In genomic region chr6:142935553-142936517, GRCh38 we compare ENCODE assay signal across 9 cellular contexts. TPM values are rescaled to one million over a fixed set of nuclear protein-coding genes. Genes with fewer than 3 reads are reported as not detected.
DNase-seq lines count a peak whose midpoint lies in the region; ATAC-seq lines count a peak whose summit lies in the region.
"Had no signal": no experiment of that assay in that cellular context is flagged by ENCODE, and none has a peak within 500 bp of the region (broad histone marks: within the 10 kb centered on the region; RNA-seq: fewer than 3 reads in every experiment).

No MANE protein-coding gene starts in this region.

- peaks cover 31% of the 10 kb centered on the region for H3K36me3 Mint-ChIP-seq in activated T-helper 1 cell treated with anti-CD3 and anti-CD28 coated beads, Interleukin-12 subunit alpha, Interleukin-12 subunit beta, Interleukin-2, Interleukin-4 antibody, amounts not matched to agents 30 ng/mL and 10 ng/mL and 1 ng/mL, durations not matched to agents 14 hours and 24 hours and 36 hours (ENCODE audit: low read depth)

- H3K27ac Mint-ChIP-seq in activated T-helper 1 cell treated with anti-CD3 and anti-CD28 coated beads, Interleukin-12 subunit alpha, Interleukin-12 subunit beta, Interleukin-2, Interleukin-4 antibody, amounts not matched to agents 30 ng/mL and 10 ng/mL and 1 ng/mL, durations not matched to agents 14 hours and 24 hours and 36 hours: peak overlapping the region; percentile 82

- H3K27me3 Mint-ChIP-seq in activated T-helper 1 cell treated with anti-CD3 and anti-CD28 coated beads, Interleukin-12 subunit alpha, Interleukin-12 subunit beta, Interleukin-2, Interleukin-4 antibody, amounts not matched to agents 30 ng/mL and 10 ng/mL and 1 ng/mL, durations not matched to agents 14 hours and 24 hours and 36 hours (ENCODE audit: insufficient read depth): no peaks in the 10 kb centered on the region

- in situ Hi-C loops in ACHN (cut with HindIII; ENCODE audit: low pct_ligation_motif_present, low pct_unique_long_range_greater_than_20kb, low sequenced_read_pairs): no loop called here

- H3K4me3 Mint-ChIP-seq in activated T-helper 1 cell treated with anti-CD3 and anti-CD28 coated beads, Interleukin-12 subunit alpha, Interleukin-12 subunit beta, Interleukin-2, Interleukin-4 antibody, amounts not matched to agents 30 ng/mL and 10 ng/mL and 1 ng/mL, durations not matched to agents 14 hours and 24 hours and 36 hours: peak overlapping the region; percentile 61

- intact Hi-C loops in activated T-helper 1 cell treated with anti-CD3 and anti-CD28 coated beads, Interleukin-12 subunit alpha, Interleukin-12 subunit beta, Interleukin-2, Interleukin-4 antibody, amounts not matched to agents 30 ng/mL and 10 ng/mL and 1 ng/mL, durations not matched to agents 14 hours and 24 hours and 36 hours (cut with micrococcal nuclease): no loop called here

- DNase-seq in ACHN: peak; percentile 22
- DNase-seq in activated T-helper 1 cell treated with anti-CD3 and anti-CD28 coated beads, Interleukin-12 subunit alpha, Interleukin-12 subunit beta, Interleukin-2, Interleukin-4 antibody, amounts not matched to agents 30 ng/mL and 10 ng/mL and 1 ng/mL, durations not matched to agents 14 hours and 24 hours and 36 hours (ENCODE audit: low spot score): no peak
- DNase-seq in NCI-H1417 treated with DMSO at 0.1 percent for 48 hours (lab: John Stamatoyannopoulos, UW): no peak
- no peak for DNase-seq in NCI-H1092 treated with DMSO at 0.1 percent for 48 hours (lab: John Stamatoyannopoulos, UW)
- DNase-seq in KG1 (lab: John Stamatoyannopoulos, UW): no peak
- DNase-seq in HuH-7.5 (ENCODE audit: low spot score): no peak

- no peaks in the 10 kb centered on the region for H3K9me3 Mint-ChIP-seq in activated T-helper 1 cell treated with anti-CD3 and anti-CD28 coated beads, Interleukin-12 subunit alpha, Interleukin-12 subunit beta, Interleukin-2, Interleukin-4 antibody, amounts not matched to agents 30 ng/mL and 10 ng/mL and 1 ng/mL, durations not matched to agents 14 hours and 24 hours and 36 hours

- peaks cover 84% of the 10 kb centered on the region for H3K4me1 Mint-ChIP-seq in activated T-helper 1 cell treated with anti-CD3 and anti-CD28 coated beads, Interleukin-12 subunit alpha, Interleukin-12 subunit beta, Interleukin-2, Interleukin-4 antibody, amounts not matched to agents 30 ng/mL and 10 ng/mL and 1 ng/mL, durations not matched to agents 14 hours and 24 hours and 36 hours (ENCODE audit: low read depth)

- ATAC-seq in GM19035 (IDR thresholded peaks at IDR 0.05; ENCODE audit: unreplicated experiment): peak; percentile 54
- peak; percentile 59 for ATAC-seq in HG03139 (IDR thresholded peaks at IDR 0.05; ENCODE audit: unreplicated experiment)
- ATAC-seq: left lung had no signal

RNA-seq across cellular contexts. Expression of gene HIVEP2, which starts 9.1 kb away (rescaled TPM):
- total RNA-seq in activated T-helper 1 cell treated with anti-CD3 and anti-CD28 coated beads, Interleukin-12 subunit alpha, Interleukin-12 subunit beta, Interleukin-2, Interleukin-4 antibody, amounts not matched to agents 30 ng/mL and 10 ng/mL and 1 ng/mL, durations not matched to agents 14 hours and 24 hours and 36 hours: 33.9 and 38.4 TPM in 2 replicates
